ENCODE assay signal across 19 cellular contexts in the genomic region with DNA sequence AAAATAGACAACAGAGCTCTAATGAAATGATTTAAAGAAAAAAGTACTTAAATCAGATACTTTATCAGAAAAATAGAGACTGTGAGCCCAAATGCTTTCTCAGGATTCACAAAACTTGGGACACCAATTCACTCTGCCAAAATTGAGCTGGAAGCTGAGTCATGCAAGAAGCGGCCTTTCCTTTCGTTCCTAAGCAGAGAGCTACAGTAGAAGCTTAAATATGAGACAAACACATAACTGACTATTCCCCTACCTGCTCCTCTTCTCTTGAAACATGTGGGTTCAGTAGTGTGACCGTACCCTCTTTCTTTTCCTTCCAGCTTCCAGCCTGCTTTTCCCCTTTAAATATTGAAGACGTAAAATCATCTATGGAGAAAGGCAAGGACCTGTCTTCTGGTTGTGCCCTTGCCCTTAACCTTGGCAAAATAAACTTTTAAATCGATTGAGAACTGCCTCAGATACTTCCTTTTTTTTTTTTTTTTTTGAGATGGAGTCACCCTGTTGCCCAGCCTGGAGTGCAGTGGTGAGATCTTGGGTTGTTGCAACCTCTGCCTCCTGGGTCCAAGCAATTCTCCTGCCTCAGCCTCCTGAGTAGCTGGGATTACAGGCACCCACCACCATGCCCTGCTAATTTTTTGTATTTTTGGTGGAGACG. TPM values are rescaled to one million over a fixed set of nuclear protein-coding genes. Genes with fewer than 3 reads are reported as not detected.
DNase-seq lines count a peak whose midpoint lies in the region; ATAC-seq, FAIRE-seq and TF ChIP-seq lines count a peak whose summit lies in the region.
"Had no signal": no experiment of that assay in that cellular context is flagged by ENCODE, and none has a peak within 500 bp of the region (broad histone marks: within the 10 kb centered on the region; RNA-seq: fewer than 3 reads in every experiment).

No MANE protein-coding gene starts in this region.

- no peak for TF ChIP-seq POLR2A in HepG2 (IDR thresholded peaks at IDR 0.05; ENCODE audit: insufficient read depth in 1 of 2, low read depth in 2 of 2, low read length in 2 of 2)

- H3K36me3 Mint-ChIP-seq in activated naive CD8-positive, alpha-beta T cell treated with anti-CD3 and anti-CD28 coated beads for 36 hours, result no peaks in the 10 kb centered on the region

- no peak for FAIRE-seq in HepG2 (lab: Jason Lieb, UNC)
- FAIRE-seq: A204.1, GM12878, keratinocyte had no signal

- H3K36me3 ChIP-seq in liver (ENCODE audit: control insufficient read depth in 4 of 4, insufficient read depth in 3 of 4, low read depth in 1 of 4, low read length in 3 of 4), result no peaks in the 10 kb centered on the region
- H3K36me3 ChIP-seq in HepG2 (replicated peaks in 1 of 2; ENCODE audit: control insufficient read depth in 1 of 2, insufficient read depth in 2 of 2, low read length in 2 of 2), result no peaks in the 10 kb centered on the region
- H3K36me3 ChIP-seq in adipocyte (ENCODE audit: control insufficient read depth, insufficient read depth, low read length, severe bottlenecking), result no peaks in the 10 kb centered on the region
- H3K36me3 ChIP-seq: esophagus squamous epithelium, thoracic aorta had no signal

- DNase-seq in HepG2 (ENCODE audit: low spot score) (no peak), adipocyte (ENCODE audit: low read depth) (peak; percentile 69), fibroblast of villous mesenchyme (ENCODE audit: low read depth) (peak; percentile 36), NCI-H345 (lab: John Stamatoyannopoulos, UW) (no peak)
- DNase-seq in activated T-cell treated with anti-CD3 and anti-CD28 coated beads, Interleukin-2, amount 50 U/mL, for 1 hour, result no peak
- DNase-seq in NK-92 treated with Interleukin-12 subunit alpha and Interleukin-12 subunit beta, amount 100 ng/mL, for 24 hours (lab: John Stamatoyannopoulos, UW), result no peak
- no peak for DNase-seq in activated naive CD8-positive, alpha-beta T cell treated with anti-CD3 and anti-CD28 coated beads for 36 hours
- DNase-seq: activated CD4-positive, alpha-beta T cell treated with anti-CD3 and anti-CD28 coated beads, Interleukin-2, amount 50 U/mL, for 48 hours; DMS 273 treated with DMSO at 0.1 percent for 48 hours; esophagus squamous epithelium; NCI-H2171 treated with DMSO at 0.1 percent for 48 hours; nephron progenitor cell; T-helper 17 cell had no signal

- no TSS peak for BruUV-seq in HepG2 (replicated peaks; lab: Mats Ljungman, UMichigan)

- no peak for ATAC-seq in HepG2
- ATAC-seq: GM12878, T-helper 17 cell had no signal

- H3K4me1 ChIP-seq in liver (ENCODE audit: control insufficient read depth in 4 of 4, insufficient read depth in 4 of 4, low read length in 3 of 4) (peaks cover 8 to 29% (median 21%) of the 10 kb centered on the region in 4 donors), HepG2 (ENCODE audit: insufficient read depth, low read length) (peaks cover 8% of the 10 kb centered on the region; the same call in 1 of the 2 replicates), adipocyte (ENCODE audit: control insufficient read depth, insufficient read depth, low read length) (peaks cover 13% of the 10 kb centered on the region)

- in situ Hi-C loops in HepG2 (cut with HindIII; ENCODE audit: extremely low pct_ligation_motif_present, low pct_unique_long_range_greater_than_20kb), result no loop called here

- no peak for TF ChIP-seq RAD21 in liver (IDR thresholded peaks at IDR 0.05)
- TF ChIP-seq RAD21 in HepG2 (CRISPR knock-in tag; IDR thresholded peaks at IDR 0.05), result no peak

- peaks cover 15% of the 10 kb centered on the region for H3K27me3 Mint-ChIP-seq in activated naive CD8-positive, alpha-beta T cell treated with anti-CD3 and anti-CD28 coated beads for 36 hours

- POLR2A ChIA-PET in HepG2 (lab: Yijun Ruan, JAX), result no interaction called here

- H3K9me3 ChIP-seq in liver (ENCODE audit: control insufficient read depth in 4 of 4, low read length in 3 of 4) (no peaks in the 10 kb centered on the region), HepG2 (ENCODE audit: low read length) (no peaks in the 10 kb centered on the region), adipocyte (ENCODE audit: control insufficient read depth, low read length) (no peaks in the 10 kb centered on the region)
- H3K9me3 ChIP-seq: esophagus squamous epithelium, thoracic aorta had no signal

- no peak overlapping the region for H3K4me2 ChIP-seq in HepG2 (ENCODE audit: low read depth, low read length)

- 72% methylated on average over 6 of the region's 6 CpGs for WGBS in liver
- 57% methylated on average over 6 of the region's 6 CpGs for WGBS in HepG2 (ENCODE audit: low lambda C conversion rate)

- H3K9me3 Mint-ChIP-seq in activated naive CD8-positive, alpha-beta T cell treated with anti-CD3 and anti-CD28 coated beads for 36 hours, result no peaks in the 10 kb centered on the region
- H3K9me3 Mint-ChIP-seq: nephron progenitor cell had no signal

- no peaks in the 10 kb centered on the region for H3K27me3 ChIP-seq in liver (ENCODE audit: control insufficient read depth in 4 of 4, insufficient read depth in 4 of 4, low read length in 3 of 4)
- peaks cover 1 to 5% of the 10 kb centered on the region in 2 experiments; a peak in 3 of 5 replicates for H3K27me3 ChIP-seq in HepG2 (ENCODE audit: control insufficient read depth in 1 of 2, insufficient read depth in 2 of 2, low read length in 2 of 2)
- H3K27me3 ChIP-seq in adipocyte (replicated peaks; ENCODE audit: control insufficient read depth, insufficient read depth, low read length), result peaks cover 12% of the 10 kb centered on the region

- TF ChIP-seq CTCF in liver (IDR thresholded peaks at IDR 0.05; ENCODE audit: low read depth, low read length, missing input control), result no peak
- no peak for TF ChIP-seq CTCF in HepG2 (CRISPR knock-in tag; IDR thresholded peaks at IDR 0.05)
- TF ChIP-seq CTCF in fibroblast of villous mesenchyme (IDR thresholded peaks at IDR 0.05; ENCODE audit: insufficient read depth, low read depth, low read length), result no peak

- H3K27ac Mint-ChIP-seq in activated naive CD8-positive, alpha-beta T cell treated with anti-CD3 and anti-CD28 coated beads for 36 hours, result no peak overlapping the region
- H3K27ac Mint-ChIP-seq: nephron progenitor cell, T-helper 17 cell had no signal

- intact Hi-C loops in HepG2 (cut with micrococcal nuclease; ENCODE audit: unreplicated experiment), result no loop called here

- no peaks in the 10 kb centered on the region for H4K20me1 ChIP-seq in HepG2 (ENCODE audit: insufficient read depth, low read length)

- H3K27ac ChIP-seq in liver (ENCODE audit: low read depth in 1 of 2, low read length in 2 of 2) (peak overlapping the region in 1 of 2 donors; percentile 53), HepG2 (ENCODE audit: extremely low read length, insufficient read depth, low read length) (no peak overlapping the region)
- H3K27ac ChIP-seq: esophagus squamous epithelium, thoracic aorta had no signal

- H3K9ac ChIP-seq in liver (ENCODE audit: low read depth in 1 of 2, low read length in 2 of 2), result no peak overlapping the region
- no peak overlapping the region for H3K9ac ChIP-seq in HepG2 (ENCODE audit: insufficient read depth, low read depth, low read length)
- H3K9ac ChIP-seq in adipocyte (ENCODE audit: low read length), result peak overlapping the region; percentile 71

- no peak for TF ChIP-seq EP300 in HepG2 (IDR thresholded peaks at IDR 0.05; ENCODE audit: low read depth in 2 of 2, low read length in 2 of 2)
- no peak for TF ChIP-seq EP300 in HepG2 (CRISPR knock-in tag; IDR thresholded peaks at IDR 0.05; ENCODE audit: borderline replicate concordance)

- no peak overlapping the region for H3K4me3 ChIP-seq in liver (ENCODE audit: low read depth in 1 of 3, low read length in 3 of 3)
- no peak overlapping the region for H3K4me3 ChIP-seq in HepG2 (replicated peaks in 1 of 3; ENCODE audit: insufficient read depth in 1 of 3, low read depth in 2 of 3, low read length in 3 of 3)
- peak overlapping the region; percentile 44 for H3K4me3 ChIP-seq in adipocyte (ENCODE audit: low read length)
- no peak overlapping the region for H3K4me3 ChIP-seq in fibroblast of villous mesenchyme (ENCODE audit: low read depth, low read length)
- H3K4me3 ChIP-seq: esophagus squamous epithelium, GM12878, thoracic aorta had no signal

- CTCF ChIA-PET in HepG2 (lab: Yijun Ruan, JAX; ENCODE audit: low intra/inter-chr PET ratio, low total read pairs), result no interaction called here

- no peaks in the 10 kb centered on the region for H3K4me1 Mint-ChIP-seq in activated naive CD8-positive, alpha-beta T cell treated with anti-CD3 and anti-CD28 coated beads for 36 hours
- H3K4me1 Mint-ChIP-seq: nephron progenitor cell, T-helper 17 cell had no signal

- no peak overlapping the region for H3K4me3 Mint-ChIP-seq in activated naive CD8-positive, alpha-beta T cell treated with anti-CD3 and anti-CD28 coated beads for 36 hours
- H3K4me3 Mint-ChIP-seq: nephron progenitor cell, T-helper 17 cell had no signal

- H3K79me2 ChIP-seq in HepG2 (ENCODE audit: insufficient read depth, low read length), result no peaks in the 10 kb centered on the region

- H2AFZ ChIP-seq in HepG2 (ENCODE audit: low read length), result no peak overlapping the region

RNA-seq across cellular contexts. Expression of a gene that starts 4.4 kb away (rescaled TPM):
- total RNA-seq in liver (10 to 100 TPM in 1 of 2 donors, under 1 TPM in 1; 0.65 to 70.4 TPM), HepG2 (2016; rRNA removed; fragmentation: Illumina TruSeq; extraction: Trizol) (not detected in 2 replicates), fibroblast of villous mesenchyme (not detected in 2 replicates)
- polyA plus RNA-seq in liver (100 to 1,000 TPM in 1 of 2 donors, 10 to 100 TPM in 1; 85.3 to 433 TPM), HepG2 (2011; rRNA removed) (not detected in 2 replicates)
- not detected in 2 replicates for total RNA-seq in HepG2 (2016; cell fraction: cytosol; rRNA removed; fragmentation: Illumina TruSeq; extraction: Trizol; ENCODE audit: low read depth)
- not detected in 2 replicates for total RNA-seq in HepG2 (2016; cell fraction: insoluble cytoplasmic fraction; rRNA removed; fragmentation: Illumina TruSeq; extraction: Trizol)
- not detected in 2 replicates for total RNA-seq in HepG2 (2016; cell fraction: membrane; rRNA removed; fragmentation: Illumina TruSeq; extraction: Trizol)
- total RNA-seq in HepG2 (2016; cell fraction: nucleus; rRNA removed; fragmentation: Illumina TruSeq; extraction: Trizol), result not detected in 2 replicates
- polyA plus RNA-seq in HepG2 (2011; cell fraction: cytosol; rRNA removed), result not detected in 2 replicates
- polyA plus RNA-seq in HepG2 (2011; cell fraction: nucleus; rRNA removed), result not detected in 2 replicates
- polyA plus RNA-seq in HepG2 (2012), result not detected in 2 replicates
- polyA plus RNA-seq in HepG2 (2016; cell fraction: cytosol; fragmentation: Illumina TruSeq; extraction: Trizol; ENCODE audit: low read depth), result not detected in 2 replicates
- not detected in 2 replicates for polyA plus RNA-seq in HepG2 (2016; cell fraction: insoluble cytoplasmic fraction; fragmentation: Illumina TruSeq; extraction: Trizol; ENCODE audit: low read depth)
- not detected in 2 replicates for polyA plus RNA-seq in HepG2 (2016; cell fraction: membrane; fragmentation: Illumina TruSeq; extraction: Trizol; ENCODE audit: low read depth)
- polyA plus RNA-seq in HepG2 (2016; cell fraction: nucleus; fragmentation: Illumina TruSeq; extraction: Trizol; ENCODE audit: insufficient read depth, low read depth), result not detected in 2 replicates
- polyA minus RNA-seq in HepG2 (2011; rRNA and poly(A)+ RNA removed; ENCODE audit: low replicate concordance), result not detected in 2 replicates
- not detected in 2 replicates for polyA minus RNA-seq in HepG2 (2011; cell fraction: cytosol; rRNA and poly(A)+ RNA removed)
- polyA minus RNA-seq in HepG2 (2011; cell fraction: nucleus; rRNA and poly(A)+ RNA removed), result not detected in 2 replicates
- not detected for total RNA-seq in activated naive CD8-positive, alpha-beta T cell treated with anti-CD3 and anti-CD28 coated beads for 36 hours
- total RNA-seq: skeletal muscle tissue, T-helper 17 cell had no signal
- polyA plus RNA-seq: GM12878, keratinocyte had no signal

RNA-seq across cellular contexts. Expression of a gene that starts 14.1 kb away (rescaled TPM):
- total RNA-seq in liver (10 to 100 TPM; 22.4 to 25.9 TPM), HepG2 (2016; rRNA removed; fragmentation: Illumina TruSeq; extraction: Trizol) (1.2 and 1.3 TPM in 2 replicates), fibroblast of villous mesenchyme (3.5 and 5.2 TPM in 2 replicates)
- polyA plus RNA-seq in liver (10 to 100 TPM; 41.4 to 93.1 TPM), HepG2 (2011; rRNA removed) (1.7 and 2.9 TPM in 2 replicates)
- total RNA-seq in HepG2 (2016; cell fraction: cytosol; rRNA removed; fragmentation: Illumina TruSeq; extraction: Trizol; ENCODE audit: low read depth), result 0.79 and 1.7 TPM in 2 replicates
- 1.2 and 1.7 TPM in 2 replicates for total RNA-seq in HepG2 (2016; cell fraction: insoluble cytoplasmic fraction; rRNA removed; fragmentation: Illumina TruSeq; extraction: Trizol)
- 1.1 and 2.0 TPM in 2 replicates for total RNA-seq in HepG2 (2016; cell fraction: membrane; rRNA removed; fragmentation: Illumina TruSeq; extraction: Trizol)
- 1.4 and 2.0 TPM in 2 replicates for total RNA-seq in HepG2 (2016; cell fraction: nucleus; rRNA removed; fragmentation: Illumina TruSeq; extraction: Trizol)
- 1.9 and 3.2 TPM in 2 replicates for polyA plus RNA-seq in HepG2 (2011; cell fraction: cytosol; rRNA removed)
- 1.6 and 2.0 TPM in 2 replicates for polyA plus RNA-seq in HepG2 (2011; cell fraction: nucleus; rRNA removed)
- 0.92 and 1.3 TPM in 2 replicates for polyA plus RNA-seq in HepG2 (2012)
- 1.1 and 1.5 TPM in 2 replicates for polyA plus RNA-seq in HepG2 (2016; cell fraction: cytosol; fragmentation: Illumina TruSeq; extraction: Trizol; ENCODE audit: low read depth)
- polyA plus RNA-seq in HepG2 (2016; cell fraction: insoluble cytoplasmic fraction; fragmentation: Illumina TruSeq; extraction: Trizol; ENCODE audit: low read depth), result 2.4 and 3.5 TPM in 2 replicates
- 0.64 and 0.90 TPM in 2 replicates for polyA plus RNA-seq in HepG2 (2016; cell fraction: membrane; fragmentation: Illumina TruSeq; extraction: Trizol; ENCODE audit: low read depth)
- 1.9 and 2.9 TPM in 2 replicates for polyA plus RNA-seq in HepG2 (2016; cell fraction: nucleus; fragmentation: Illumina TruSeq; extraction: Trizol; ENCODE audit: insufficient read depth, low read depth)
- polyA minus RNA-seq in HepG2 (2011; rRNA and poly(A)+ RNA removed; ENCODE audit: low replicate concordance), result 1.1 and 6.5 TPM in 2 replicates
- polyA minus RNA-seq in HepG2 (2011; cell fraction: cytosol; rRNA and poly(A)+ RNA removed), result 0.99 and 1.4 TPM in 2 replicates
- 1.5 TPM in 2 replicates for polyA minus RNA-seq in HepG2 (2011; cell fraction: nucleus; rRNA and poly(A)+ RNA removed)
- total RNA-seq in activated naive CD8-positive, alpha-beta T cell treated with anti-CD3 and anti-CD28 coated beads for 36 hours, result under 1 TPM; 0.25 to 0.36 TPM

RNA-seq across cellular contexts. Expression of a gene that starts 49.7 kb away (rescaled TPM):
- total RNA-seq in liver (10 to 100 TPM; 21.5 to 31.2 TPM), HepG2 (2016; rRNA removed; fragmentation: Illumina TruSeq; extraction: Trizol) (5.5 and 8.5 TPM in 2 replicates), fibroblast of villous mesenchyme (27.6 and 31.2 TPM in 2 replicates)
- polyA plus RNA-seq in liver (10 to 100 TPM; 12.1 to 17.7 TPM), HepG2 (2011; rRNA removed) (6.7 and 9.2 TPM in 2 replicates)
- total RNA-seq in HepG2 (2016; cell fraction: cytosol; rRNA removed; fragmentation: Illumina TruSeq; extraction: Trizol; ENCODE audit: low read depth), result 0.81 and 0.88 TPM in 2 replicates
- total RNA-seq in HepG2 (2016; cell fraction: insoluble cytoplasmic fraction; rRNA removed; fragmentation: Illumina TruSeq; extraction: Trizol), result 7.0 and 7.8 TPM in 2 replicates
- 2.5 and 3.2 TPM in 2 replicates for total RNA-seq in HepG2 (2016; cell fraction: membrane; rRNA removed; fragmentation: Illumina TruSeq; extraction: Trizol)
- total RNA-seq in HepG2 (2016; cell fraction: nucleus; rRNA removed; fragmentation: Illumina TruSeq; extraction: Trizol), result 15.0 and 17.9 TPM in 2 replicates
- 8.0 and 9.7 TPM in 2 replicates for polyA plus RNA-seq in HepG2 (2011; cell fraction: cytosol; rRNA removed)
- 11.1 and 13.1 TPM in 2 replicates for polyA plus RNA-seq in HepG2 (2011; cell fraction: nucleus; rRNA removed)
- polyA plus RNA-seq in HepG2 (2012), result 10.7 and 11.6 TPM in 2 replicates
- polyA plus RNA-seq in HepG2 (2016; cell fraction: cytosol; fragmentation: Illumina TruSeq; extraction: Trizol; ENCODE audit: low read depth), result 1.7 and 1.8 TPM in 2 replicates
- polyA plus RNA-seq in HepG2 (2016; cell fraction: insoluble cytoplasmic fraction; fragmentation: Illumina TruSeq; extraction: Trizol; ENCODE audit: low read depth), result 7.6 and 10.5 TPM in 2 replicates
- polyA plus RNA-seq in HepG2 (2016; cell fraction: membrane; fragmentation: Illumina TruSeq; extraction: Trizol; ENCODE audit: low read depth), result 2.6 and 3.9 TPM in 2 replicates
- polyA plus RNA-seq in HepG2 (2016; cell fraction: nucleus; fragmentation: Illumina TruSeq; extraction: Trizol; ENCODE audit: insufficient read depth, low read depth), result 33.1 and 37.0 TPM in 2 replicates
- polyA minus RNA-seq in HepG2 (2011; rRNA and poly(A)+ RNA removed; ENCODE audit: low replicate concordance), result 12.2 and 26.0 TPM in 2 replicates
- 14.8 and 15.8 TPM in 2 replicates for polyA minus RNA-seq in HepG2 (2011; cell fraction: cytosol; rRNA and poly(A)+ RNA removed)
- polyA minus RNA-seq in HepG2 (2011; cell fraction: nucleus; rRNA and poly(A)+ RNA removed), result 5.7 and 7.3 TPM in 2 replicates
- total RNA-seq in activated naive CD8-positive, alpha-beta T cell treated with anti-CD3 and anti-CD28 coated beads for 36 hours, result 10 to 100 TPM; 14.8 to 15.5 TPM

Comparison
In these comparisons a context has a peak if more than half of its experiments do, and no peak if none do; other contexts are left out.
1. DNase-seq: peak in adipocyte (single experiment) and fibroblast of villous mesenchyme (single experiment); none in HepG2 (single experiment), activated T-cell treated with anti-CD3 and anti-CD28 coated beads, Interleukin-2, amount 50 U/mL, for 1 hour (single experiment), NCI-H345 (single experiment), NK-92 treated with Interleukin-12 subunit alpha and Interleukin-12 subunit beta, amount 100 ng/mL, for 24 hours (single experiment) and activated naive CD8-positive, alpha-beta T cell treated with anti-CD3 and anti-CD28 coated beads for 36 hours (single experiment).